1 cellular context compared by ENCODE assay signal in genomic region chr16:27386674-27387073, GRCh38.
TF ChIP-seq lines count a peak whose summit lies in the region.

No MANE protein-coding gene starts in this region.

TF ChIP-seq in HepG2, 621 proteins besides CTCF, POLR2A, EP300 and RAD21 (continued from another document):
- TF ChIP-seq RARG (CRISPR knock-in tag; IDR thresholded peaks at IDR 0.05; ENCODE audit: low read depth): no peak
TF ChIP-seq in HepG2: peak in this region for 1.
